ENCODE assay signal across 30 cellular contexts in genomic region chr7:171912-172515, GRCh38. TPM values are rescaled to one million over a fixed set of nuclear protein-coding genes. Genes with fewer than 3 reads are reported as not detected.
"Had no signal": no experiment of that assay in that cellular context is flagged by ENCODE, and none has a peak within 500 bp of the region (broad histone marks: within the 10 kb centered on the region; RNA-seq: fewer than 3 reads in every experiment).

No MANE protein-coding gene starts in this region.

- H3K27me3 ChIP-seq: gastrocnemius medialis, right lobe of liver had no signal

- H3K36me3 Mint-ChIP-seq: activated CD4-positive, alpha-beta memory T cell treated with anti-CD3 and anti-CD28 coated beads for 36 hours; immature natural killer cell; naive B cell; stimulated activated effector memory CD8-positive, alpha-beta T cell treated with anti-CD3 and anti-CD28 coated beads, Interleukin-12 subunit alpha, Interleukin-12 subunit beta, amount 100 ng/mL, for 72 hours had no signal

- ATAC-seq: activated naive CD8-positive, alpha-beta T cell treated with anti-CD3 and anti-CD28 coated beads, Interleukin-2, amount 50 U/mL, for 24 hours; activated T-cell treated with anti-CD3 and anti-CD28 coated beads, Interleukin-2, amount 50 U/mL, for 4 hours; activated T-helper 17 cell treated with anti-CD3 and anti-CD28 coated beads, Interleukin-2, amount 50 U/mL, for 72 hours; gastrocnemius medialis; right lobe of liver; stimulated activated effector memory CD8-positive, alpha-beta T cell treated with anti-CD3 and anti-CD28 coated beads, Interleukin-12 subunit alpha, Interleukin-12 subunit beta, amount 100 ng/mL, for 72 hours had no signal

- H3K27ac ChIP-seq: gastrocnemius medialis, right lobe of liver, skin epidermis, thoracic aorta, WERI-Rb-1 had no signal

- H3K9me3 ChIP-seq: gastrocnemius medialis, right lobe of liver, SK-N-SH, thoracic aorta had no signal

- H3K4me2 ChIP-seq: SK-N-SH had no signal

- H3K27ac Mint-ChIP-seq: activated CD4-positive, alpha-beta memory T cell treated with anti-CD3 and anti-CD28 coated beads for 36 hours; activated CD4-positive, alpha-beta T cell treated with anti-CD3 and anti-CD28 coated beads, Interleukin-2, amount 10 ng/mL, durations not matched to agents 24 days and 14 days; activated naive CD8-positive, alpha-beta T cell treated with anti-CD3 and anti-CD28 coated beads, Interleukin-2, amount 50 U/mL, for 24 hours; activated T-helper 17 cell treated with anti-CD3 and anti-CD28 coated beads, Interleukin-2, amount 50 U/mL, for 72 hours; immature natural killer cell; naive B cell; stimulated activated effector memory CD8-positive, alpha-beta T cell treated with anti-CD3 and anti-CD28 coated beads, Interleukin-12 subunit alpha, Interleukin-12 subunit beta, amount 100 ng/mL, for 72 hours; stimulated activated naive CD8-positive, alpha-beta T cell treated with anti-CD3 and anti-CD28 coated beads, Interleukin-15, Interleukin-2, amounts not matched to agents 100 ng/mL and 50 ng/mL, for 24 hours; T-helper 1 cell treated with Interleukin-12 subunit alpha and Interleukin-12 subunit beta and Interleukin-4 antibody, amounts not matched to agents 30 μg/mL and 1 μg/mL, for 36 hours had no signal

- H3K4me3 ChIP-seq: gastrocnemius medialis, right lobe of liver, skin epidermis, thoracic aorta had no signal

- FAIRE-seq: kidney, TTC549 had no signal

- H3K9ac ChIP-seq: SK-N-SH had no signal

- H3K4me3 Mint-ChIP-seq: activated CD4-positive, alpha-beta memory T cell treated with anti-CD3 and anti-CD28 coated beads for 36 hours; activated CD4-positive, alpha-beta T cell treated with anti-CD3 and anti-CD28 coated beads, Interleukin-2, amount 10 ng/mL, durations not matched to agents 24 days and 14 days; activated naive CD8-positive, alpha-beta T cell treated with anti-CD3 and anti-CD28 coated beads, Interleukin-2, amount 50 U/mL, for 24 hours; activated T-cell treated with anti-CD3 and anti-CD28 coated beads, Interleukin-2, amount 50 U/mL, for 4 hours; activated T-helper 17 cell treated with anti-CD3 and anti-CD28 coated beads, Interleukin-2, amount 50 U/mL, for 72 hours; immature natural killer cell; naive B cell; neural crest cell; stimulated activated effector memory CD8-positive, alpha-beta T cell treated with anti-CD3 and anti-CD28 coated beads, Interleukin-12 subunit alpha, Interleukin-12 subunit beta, amount 100 ng/mL, for 72 hours; stimulated activated naive CD8-positive, alpha-beta T cell treated with anti-CD3 and anti-CD28 coated beads, Interleukin-15, Interleukin-2, amounts not matched to agents 100 ng/mL and 50 ng/mL, for 24 hours; T-helper 1 cell treated with Interleukin-12 subunit alpha and Interleukin-12 subunit beta and Interleukin-4 antibody, amounts not matched to agents 30 μg/mL and 1 μg/mL, for 36 hours had no signal

- H3K36me3 ChIP-seq: gastrocnemius medialis, right lobe of liver, thoracic aorta, WERI-Rb-1 had no signal

- H3K4me1 Mint-ChIP-seq: activated CD4-positive, alpha-beta T cell treated with anti-CD3 and anti-CD28 coated beads, Interleukin-2, amount 10 ng/mL, durations not matched to agents 24 days and 14 days; activated T-helper 17 cell treated with anti-CD3 and anti-CD28 coated beads, Interleukin-2, amount 50 U/mL, for 72 hours; immature natural killer cell; stimulated activated effector memory CD8-positive, alpha-beta T cell treated with anti-CD3 and anti-CD28 coated beads, Interleukin-12 subunit alpha, Interleukin-12 subunit beta, amount 100 ng/mL, for 72 hours had no signal

- H3K9me3 Mint-ChIP-seq: activated CD4-positive, alpha-beta memory T cell treated with anti-CD3 and anti-CD28 coated beads for 36 hours; activated CD4-positive, alpha-beta T cell treated with anti-CD3 and anti-CD28 coated beads, Interleukin-2, amount 10 ng/mL, durations not matched to agents 24 days and 14 days; activated naive CD8-positive, alpha-beta T cell treated with anti-CD3 and anti-CD28 coated beads, Interleukin-2, amount 50 U/mL, for 24 hours; activated T-cell treated with anti-CD3 and anti-CD28 coated beads, Interleukin-2, amount 50 U/mL, for 4 hours; activated T-helper 17 cell treated with anti-CD3 and anti-CD28 coated beads, Interleukin-2, amount 50 U/mL, for 72 hours; immature natural killer cell; neural crest cell; stimulated activated effector memory CD8-positive, alpha-beta T cell treated with anti-CD3 and anti-CD28 coated beads, Interleukin-12 subunit alpha, Interleukin-12 subunit beta, amount 100 ng/mL, for 72 hours; stimulated activated naive CD8-positive, alpha-beta T cell treated with anti-CD3 and anti-CD28 coated beads, Interleukin-15, Interleukin-2, amounts not matched to agents 100 ng/mL and 50 ng/mL, for 24 hours; T-helper 1 cell treated with Interleukin-12 subunit alpha and Interleukin-12 subunit beta and Interleukin-4 antibody, amounts not matched to agents 30 μg/mL and 1 μg/mL, for 36 hours had no signal

- H3K4me1 ChIP-seq: right lobe of liver had no signal

- DNase-seq: activated CD4-positive, alpha-beta memory T cell treated with anti-CD3 and anti-CD28 coated beads for 36 hours; activated CD4-positive, alpha-beta T cell treated with anti-CD3 and anti-CD28 coated beads, Interleukin-2, amount 10 ng/mL, durations not matched to agents 24 days and 14 days; activated CD4-positive, CD25-positive, alpha-beta regulatory T cell treated with anti-CD3 and anti-CD28 coated beads, Interleukin-2, amount 50 U/mL, for 72 hours; activated gamma-delta T cell treated with Interleukin-2 at 50 U/mL for 16 hours; activated naive CD4-positive, alpha-beta T cell treated with anti-CD3 and anti-CD28 coated beads, Interleukin-2, amount 50 U/mL, for 16 hours; activated naive CD8-positive, alpha-beta T cell treated with anti-CD3 and anti-CD28 coated beads, Interleukin-2, amount 50 U/mL, for 24 hours; activated T-cell treated with anti-CD3 and anti-CD28 coated beads, Interleukin-2, amount 50 U/mL, for 4 hours; amygdala; central memory CD4-positive, alpha-beta T cell; effector CD8-positive, alpha-beta T cell; gastrocnemius medialis; hypothalamus; immature natural killer cell; naive B cell; SK-N-SH; stimulated activated CD4-positive, alpha-beta T cell treated with anti-CD3 and anti-CD28 coated beads, Interleukin-4, amount 100 ng/mL, for 24 hours; SW 1271; T-helper 9 cell; trophoblast cell; WERI-Rb-1 had no signal

RNA-seq across cellular contexts. Expression of gene FAM20C, which starts 20.4 kb away (rescaled TPM):
- polyA plus RNA-seq: immature natural killer cell had no signal
